In genomic region chr7:82397846-82398245, GRCh38 we compare ENCODE assay signal across 1 cellular context.
TF ChIP-seq lines count a peak whose summit lies in the region.

No MANE protein-coding gene starts in this region.

TF ChIP-seq in IMR-90, 13 proteins besides CTCF, POLR2A, EP300 and RAD21 (continued from another document):
- TF ChIP-seq USF2 (IDR thresholded peaks at IDR 0.05; ENCODE audit: low read depth, low read length): no peak
- no peak for TF ChIP-seq RFX5 (IDR thresholded peaks at IDR 0.05; ENCODE audit: low read depth, low read length)
- no peak for TF ChIP-seq BHLHE40 (IDR thresholded peaks at IDR 0.05; ENCODE audit: low read depth, low read length)
- TF ChIP-seq NFE2L2 (IDR thresholded peaks at IDR 0.05; ENCODE audit: low read depth, low read length): no peak
- no peak for TF ChIP-seq SMC3 (IDR thresholded peaks at IDR 0.05; ENCODE audit: low read depth, low read length)
- no peak for TF ChIP-seq MAFK (IDR thresholded peaks at IDR 0.05; ENCODE audit: low read depth, low read length)
- no peak for TF ChIP-seq RCOR1 (IDR thresholded peaks at IDR 0.05; ENCODE audit: insufficient replicate concordance, low read length)
- TF ChIP-seq MXI1 (IDR thresholded peaks at IDR 0.05; ENCODE audit: borderline replicate concordance, low read depth, low read length): no peak
- TF ChIP-seq ELK1 (IDR thresholded peaks at IDR 0.05; ENCODE audit: borderline replicate concordance, low read depth, low read length): no peak
- no peak for TF ChIP-seq MAZ (IDR thresholded peaks at IDR 0.05; ENCODE audit: borderline replicate concordance, low read depth, low read length)
TF ChIP-seq in IMR-90: peak in this region for 0.
